Comparison of ENCODE assay signal across 8 cellular contexts in the genomic region with DNA sequence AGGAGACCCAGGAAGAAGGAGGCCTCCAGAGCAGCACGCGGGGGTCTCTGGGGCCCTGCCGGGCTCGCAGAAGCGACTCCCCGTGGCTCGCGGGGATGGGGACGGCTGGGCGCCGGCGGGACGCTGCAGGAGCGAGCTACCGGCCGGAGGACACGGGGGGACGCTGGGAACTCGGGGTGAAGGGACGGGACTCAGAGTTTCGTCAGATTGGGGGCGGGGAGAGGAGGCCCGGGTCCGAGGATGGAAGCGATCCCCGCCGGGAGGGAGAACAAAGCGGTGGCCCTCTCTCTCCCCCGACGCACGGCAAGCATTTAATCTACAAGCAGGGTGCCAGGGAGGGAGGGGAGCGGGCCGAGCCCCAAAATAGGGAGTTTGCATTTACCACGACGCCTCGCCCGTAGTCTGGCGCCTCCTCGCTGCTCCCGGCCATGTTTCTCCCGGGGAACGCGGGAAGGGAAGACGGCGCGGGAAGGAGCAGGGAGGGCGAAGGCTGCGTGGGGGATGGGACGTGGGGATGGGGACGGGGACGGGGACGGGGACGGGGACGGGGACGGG. TPM values are rescaled to one million over a fixed set of nuclear protein-coding genes. Genes with fewer than 3 reads are reported as not detected.
DNase-seq lines count a peak whose midpoint lies in the region; ATAC-seq and TF ChIP-seq lines count a peak whose summit lies in the region.

A gene with protein sequence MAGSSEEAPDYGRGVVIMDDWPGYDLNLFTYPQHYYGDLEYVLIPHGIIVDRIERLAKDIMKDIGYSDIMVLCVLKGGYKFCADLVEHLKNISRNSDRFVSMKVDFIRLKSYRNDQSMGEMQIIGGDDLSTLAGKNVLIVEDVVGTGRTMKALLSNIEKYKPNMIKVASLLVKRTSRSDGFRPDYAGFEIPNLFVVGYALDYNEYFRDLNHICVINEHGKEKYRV (minus strand): TSS at position 461 of the 555 bp plus-strand sequence. CDS start 31 bp downstream, at position 430.

- POLR2A ChIA-PET in activated CD8-positive, alpha-beta T cell treated with anti-CD3 and anti-CD28 coated beads for 36 hours (lab: Charles Lee) = interaction anchor here (0.9 to 1.7 kb wide), 6 partner anchors 9 to 229 kb away, joined by 3 to 8 read pairs (median 3); no protein-coding TSS in a partner anchor

- H3K27me3 Mint-ChIP-seq in activated CD8-positive, alpha-beta T cell treated with anti-CD3 and anti-CD28 coated beads for 36 hours = no peaks in the 10 kb centered on the region
- peaks cover 50 to 68% (median 62%) of the 10 kb centered on the region in 3 donors for H3K27me3 Mint-ChIP-seq in naive B cell

- H3K36me3 ChIP-seq in HUES48 (ENCODE audit: control insufficient read depth, insufficient read depth, low read length) (no peaks in the 10 kb centered on the region), esophagus squamous epithelium (no peaks in the 10 kb centered on the region)

- no peak for TF ChIP-seq POLR2A in esophagus squamous epithelium (IDR thresholded peaks at IDR 0.05)

- H3K27ac ChIP-seq in HUES48 (ENCODE audit: low read depth, low read length) (peak within 1 kb of the TSS; percentile 96), esophagus squamous epithelium (peak within 1 kb of the TSS; percentile 76 to 90 (median 85))

- 0 to 14% methylated on average over 5 to 13 of the region's 55 CpGs for WGBS in esophagus squamous epithelium, 2 donors

- H3K9me3 ChIP-seq in HUES48 (ENCODE audit: control insufficient read depth, insufficient read depth, low read length) (no peaks in the 10 kb centered on the region), esophagus squamous epithelium (no peaks in the 10 kb centered on the region)

- ATAC-seq in GM19438 (IDR thresholded peaks at IDR 0.05; ENCODE audit: low read depth, unreplicated experiment) (peak; percentile 25), naive B cell (ENCODE audit: low read depth in 2 of 2) (peak; percentile 27 to 33)
- ATAC-seq in activated CD8-positive, alpha-beta T cell treated with anti-CD3 and anti-CD28 coated beads for 36 hours = peak; percentile 35

- H3K27ac Mint-ChIP-seq in activated CD8-positive, alpha-beta T cell treated with anti-CD3 and anti-CD28 coated beads for 36 hours = peak within 1 kb of the TSS; percentile 86
- peak within 1 kb of the TSS in 4 of 6 donors; percentile 38 to 91 (median 62) for H3K27ac Mint-ChIP-seq in naive B cell

- CTCF ChIA-PET in activated CD8-positive, alpha-beta T cell treated with anti-CD3 and anti-CD28 coated beads for 36 hours (lab: Charles Lee) = interaction anchor here (1.1 to 1.6 kb wide), 4 partner anchors 10 to 335 kb away, joined by 3 to 4 read pairs (median 4); no protein-coding TSS in a partner anchor

- no peaks in the 10 kb centered on the region for H3K36me3 Mint-ChIP-seq in activated CD8-positive, alpha-beta T cell treated with anti-CD3 and anti-CD28 coated beads for 36 hours (ENCODE audit: low read depth)
- H3K36me3 Mint-ChIP-seq in naive B cell = peaks cover 0 to 9% of the 10 kb centered on the region in 2 donors

- H3K9me3 Mint-ChIP-seq in activated CD8-positive, alpha-beta T cell treated with anti-CD3 and anti-CD28 coated beads for 36 hours = no peaks in the 10 kb centered on the region
- peaks cover 0 to 4% (median 0%) of the 10 kb centered on the region in 7 donors for H3K9me3 Mint-ChIP-seq in naive B cell

- H3K4me3 ChIP-seq in HUES48 (ENCODE audit: low read depth, low read length) (peak within 1 kb of the TSS; percentile 60), esophagus squamous epithelium (peak within 1 kb of the TSS; percentile 55 to 76 (median 64))

- no peak for TF ChIP-seq CTCF in activated CD8-positive, alpha-beta T cell treated with anti-CD3 and anti-CD28 coated beads for 36 hours (IDR thresholded peaks at IDR 0.05)
- TF ChIP-seq CTCF in esophagus squamous epithelium (IDR thresholded peaks at IDR 0.05) = peak in 1 of 6 experiments; percentile 27

- peak within 1 kb of the TSS; percentile 77 for H3K4me3 Mint-ChIP-seq in activated CD8-positive, alpha-beta T cell treated with anti-CD3 and anti-CD28 coated beads for 36 hours
- peak within 1 kb of the TSS; percentile 64 to 87 (median 78) for H3K4me3 Mint-ChIP-seq in naive B cell

- peaks cover 36% of the 10 kb centered on the region for H3K4me1 Mint-ChIP-seq in activated CD8-positive, alpha-beta T cell treated with anti-CD3 and anti-CD28 coated beads for 36 hours (ENCODE audit: low read depth)
- peaks cover 8 to 19% (median 11%) of the 10 kb centered on the region in 3 donors for H3K4me1 Mint-ChIP-seq in naive B cell

- peak within 1 kb of the TSS; percentile 70 for H3K9ac ChIP-seq in HUES48 (ENCODE audit: low read depth, low read length)

- H3K4me1 ChIP-seq in HUES48 (ENCODE audit: control insufficient read depth, insufficient read depth, low read length) = peaks cover 26% of the 10 kb centered on the region
- peaks cover 7 to 38% (median 18%) of the 10 kb centered on the region in 3 donors for H3K4me1 ChIP-seq in esophagus squamous epithelium

- intact Hi-C loops in activated CD8-positive, alpha-beta T cell treated with anti-CD3 and anti-CD28 coated beads for 36 hours (cut with micrococcal nuclease) = no loop called here
- intact Hi-C loops in esophagus squamous epithelium (cut with DNase I) = no loop called here

- H3K27me3 ChIP-seq in HUES48 (ENCODE audit: control insufficient read depth, insufficient read depth, low read length) (no peaks in the 10 kb centered on the region), esophagus squamous epithelium (peaks cover 0 to 9% (median 0%) of the 10 kb centered on the region in 4 donors)

- DNase-seq in COLO668 (lab: John Stamatoyannopoulos, UW; ENCODE audit: unreplicated experiment) (peak; percentile 64), esophagus squamous epithelium (lab: John Stamatoyannopoulos, UW) (no peak), naive B cell (peak; percentile 1), ureter (ENCODE audit: low spot score) (peak; percentile 57), KG1 (lab: John Stamatoyannopoulos, UW) (no peak)
- peak; percentile 48 for DNase-seq in activated CD8-positive, alpha-beta T cell treated with anti-CD3 and anti-CD28 coated beads for 36 hours

RNA-seq across cellular contexts. Expression of the gene that starts here (rescaled TPM):
- total RNA-seq in activated CD8-positive, alpha-beta T cell treated with anti-CD3 and anti-CD28 coated beads for 36 hours = 1 to 10 TPM; 2.2 to 2.7 TPM
- 1 to 10 TPM in 3 of 4 donors, under 1 TPM in 1; 0.15 to 2.2 (median 1.8) TPM for total RNA-seq in esophagus squamous epithelium
- under 1 TPM in 3 of 6 donors, not detected in 3; 0.15 to 0.38 (median 0.32) TPM for polyA plus RNA-seq in naive B cell (ENCODE audit: low read depth in 6 of 6)
- 8.5 TPM for total RNA-seq in ureter

Comparison
In these comparisons a context has a peak if more than half of its experiments do, and no peak if none do; other contexts are left out.
1. Peak in DNase-seq and ATAC-seq in naive B cell; RNA of the gene not detected or under 1 TPM.
2. DNase-seq: peak in COLO668 (single experiment), activated CD8-positive, alpha-beta T cell treated with anti-CD3 and anti-CD28 coated beads for 36 hours (single experiment) and ureter (single experiment); none in esophagus squamous epithelium (single experiment) and KG1 (single experiment).
3. Peak in every context shown above with its lines, with median percentiles within 50 percentile points of each other: ATAC-seq.